In genomic region chr19:47589824-47590223, GRCh38 we compare ENCODE assay signal across 1 cellular context.
TF ChIP-seq lines count a peak whose summit lies in the region.

No MANE protein-coding gene starts in this region.

TF ChIP-seq in IMR-90, 13 proteins besides CTCF, POLR2A, EP300 and RAD21:
- no peak for TF ChIP-seq MXI1 (IDR thresholded peaks at IDR 0.05; ENCODE audit: borderline replicate concordance, low read depth, low read length)
- no peak for TF ChIP-seq CEBPB (IDR thresholded peaks at IDR 0.05; ENCODE audit: low read depth, low read length)
- no peak for TF ChIP-seq ELK1 (IDR thresholded peaks at IDR 0.05; ENCODE audit: borderline replicate concordance, low read depth, low read length)
- TF ChIP-seq USF2 (IDR thresholded peaks at IDR 0.05; ENCODE audit: low read depth, low read length): no peak
- TF ChIP-seq NFE2L2 (IDR thresholded peaks at IDR 0.05; ENCODE audit: low read depth, low read length): no peak
- no peak for TF ChIP-seq RFX5 (IDR thresholded peaks at IDR 0.05; ENCODE audit: low read depth, low read length)
- TF ChIP-seq CHD1 (IDR thresholded peaks at IDR 0.05; ENCODE audit: low read depth, low read length): no peak
- TF ChIP-seq SMC3 (IDR thresholded peaks at IDR 0.05; ENCODE audit: low read depth, low read length): no peak
- no peak for TF ChIP-seq MAFK (IDR thresholded peaks at IDR 0.05; ENCODE audit: low read depth, low read length)
- no peak for TF ChIP-seq RCOR1 (IDR thresholded peaks at IDR 0.05; ENCODE audit: insufficient replicate concordance, low read length)
- no peak for TF ChIP-seq BHLHE40 (IDR thresholded peaks at IDR 0.05; ENCODE audit: low read depth, low read length)
- no peak for TF ChIP-seq MAZ (IDR thresholded peaks at IDR 0.05; ENCODE audit: borderline replicate concordance, low read depth, low read length)
TF ChIP-seq in IMR-90: peak in this region for 0.
